In genomic region chr7:56051339-56052191, GRCh38 we compare ENCODE assay signal across 1 cellular context.
TF ChIP-seq lines count a peak whose summit lies in the region.

Gene CCT6A (plus strand): TSS chr7:56051765. CDS start chr7:56051849, 84 bp downstream.
Gene PSPH (minus strand): TSS chr7:56051444. CDS start chr7:56021212, 30,232 bp downstream.

TF ChIP-seq in HepG2, 621 proteins besides CTCF, POLR2A, EP300 and RAD21 (continued from another document and continues in another):
- TF ChIP-seq ZNF773 (CRISPR knock-in tag; IDR thresholded peaks at IDR 0.05; ENCODE audit: borderline replicate concordance) (peak; percentile 15; the same call in 1 of the 2 replicates), SUZ12 (IDR thresholded peaks at IDR 0.05; ENCODE audit: low read depth, low read length) (no peak), REL (CRISPR knock-in tag; conservative IDR thresholded peaks at IDR 0.05) (peak; percentile 73), ZNF552 (CRISPR knock-in tag; IDR thresholded peaks at IDR 0.05; ENCODE audit: borderline replicate concordance) (peak; percentile 71; the same call in 1 of the 2 replicates), DR1 (CRISPR knock-in tag; IDR thresholded peaks at IDR 0.05) (peak; percentile 95), TEAD2 (CRISPR knock-in tag; IDR thresholded peaks at IDR 0.05) (no peak), ZNF775 (CRISPR knock-in tag; IDR thresholded peaks at IDR 0.05; ENCODE audit: borderline replicate concordance) (no peak; the same call in 1 of the 2 replicates), MED1 (CRISPR knock-in tag; IDR thresholded peaks at IDR 0.05) (peak; percentile 88), ZNF782 (CRISPR knock-in tag; IDR thresholded peaks at IDR 0.05; ENCODE audit: borderline replicate concordance) (peak; percentile 85; the same call in 1 of the 2 replicates), ZNF580 (CRISPR knock-in tag; IDR thresholded peaks at IDR 0.05; ENCODE audit: borderline replicate concordance, low read depth) (peak; percentile 90), ZNF224 (CRISPR knock-in tag; IDR thresholded peaks at IDR 0.05) (no peak), NR2F1 (CRISPR knock-in tag; IDR thresholded peaks at IDR 0.05) (peak in 1 of 2 experiments; percentile 25; a peak in 1 of 4 replicates), PHF20 (CRISPR knock-in tag; IDR thresholded peaks at IDR 0.05) (peak; percentile 74), ZNF205 (CRISPR knock-in tag; IDR thresholded peaks at IDR 0.05) (no peak; the same call in 1 of the 2 replicates), ZNF766 (CRISPR knock-in tag; IDR thresholded peaks at IDR 0.05; ENCODE audit: borderline replicate concordance) (no peak), ZNF318 (CRISPR knock-in tag; IDR thresholded peaks at IDR 0.05) (no peak; the same call in 1 of the 2 replicates), SMAD1 (CRISPR knock-in tag; IDR thresholded peaks at IDR 0.05; ENCODE audit: borderline replicate concordance, low read depth) (peak; percentile 37; the same call in 1 of the 2 replicates), HMGA1 (CRISPR knock-in tag; conservative IDR thresholded peaks at IDR 0.05) (no peak), CHCHD3 (CRISPR knock-in tag; IDR thresholded peaks at IDR 0.05) (no peak), TOE1 (CRISPR knock-in tag; IDR thresholded peaks at IDR 0.05) (no peak), KMT2B (CRISPR knock-in tag; IDR thresholded peaks at IDR 0.05) (peak; percentile 72), ZNF460 (CRISPR knock-in tag; IDR thresholded peaks at IDR 0.05; ENCODE audit: borderline replicate concordance) (peak; percentile 49; the same call in 1 of the 2 replicates), NFYC (CRISPR knock-in tag; IDR thresholded peaks at IDR 0.05) (peak; percentile 98), KLF11 (CRISPR knock-in tag; IDR thresholded peaks at IDR 0.05) (0 out of 2 replicates have a peak, but pooled peaks have one; percentile 22), MAX (IDR thresholded peaks at IDR 0.05) (peak; percentile 94), ZMAT3 (CRISPR knock-in tag; conservative IDR thresholded peaks at IDR 0.05) (peak; percentile 81; the same call in 1 of the 2 replicates), ZNF451 (CRISPR knock-in tag; IDR thresholded peaks at IDR 0.05) (peak; percentile 75; the same call in 1 of the 2 replicates), MIXL1 (CRISPR knock-in tag; IDR thresholded peaks at IDR 0.05) (peak; percentile 51; the same call in 1 of the 2 replicates), TFAP4 (IDR thresholded peaks at IDR 0.05; ENCODE audit: borderline replicate concordance, low read depth) (no peak), ZNF558 (CRISPR knock-in tag; IDR thresholded peaks at IDR 0.05; ENCODE audit: borderline replicate concordance) (peak; percentile 80; the same call in 1 of the 2 replicates), EED (CRISPR knock-in tag; IDR thresholded peaks at IDR 0.05) (0 out of 2 replicates have a peak, but pooled peaks have one; percentile 18), GLI4 (CRISPR knock-in tag; IDR thresholded peaks at IDR 0.05; ENCODE audit: borderline replicate concordance) (peak; percentile 92; the same call in 1 of the 2 replicates), ZFP1 (CRISPR knock-in tag; IDR thresholded peaks at IDR 0.05) (peak; percentile 16; the same call in 1 of the 2 replicates), TAF15 (IDR thresholded peaks at IDR 0.05; ENCODE audit: low read depth, low read length, poor library complexity, severe bottlenecking) (no peak), ZNF83 (CRISPR knock-in tag; IDR thresholded peaks at IDR 0.05; ENCODE audit: borderline replicate concordance) (no peak), SNAPC2 (CRISPR knock-in tag; IDR thresholded peaks at IDR 0.05) (peak; percentile 19), REXO4 (CRISPR knock-in tag; IDR thresholded peaks at IDR 0.05; ENCODE audit: borderline replicate concordance) (no peak), REPIN1 (CRISPR knock-in tag; IDR thresholded peaks at IDR 0.05; ENCODE audit: borderline replicate concordance, low read depth) (peak; percentile 89), ZNF639 (CRISPR knock-in tag; conservative IDR thresholded peaks at IDR 0.05) (peak; percentile 97), XBP1 (CRISPR knock-in tag; IDR thresholded peaks at IDR 0.05) (0 out of 2 replicates have a peak, but pooled peaks have one; percentile 63), HNF4A (CRISPR knock-in tag; IDR thresholded peaks at IDR 0.05) (no peak), BCLAF1 (IDR thresholded peaks at IDR 0.05) (no peak), ZNF737 (CRISPR knock-in tag; IDR thresholded peaks at IDR 0.05; ENCODE audit: borderline replicate concordance) (no peak), U2AF2 (IDR thresholded peaks at IDR 0.05; ENCODE audit: low read depth, low read length) (no peak), DPF2 (CRISPR knock-in tag; IDR thresholded peaks at IDR 0.05; ENCODE audit: borderline replicate concordance, low read depth) (no peak), CBFB (CRISPR knock-in tag; IDR thresholded peaks at IDR 0.05) (peak; percentile 74), ZNF180 (CRISPR knock-in tag; IDR thresholded peaks at IDR 0.05; ENCODE audit: borderline replicate concordance, low read depth) (no peak), HNF1A (IDR thresholded peaks at IDR 0.05; ENCODE audit: low read depth) (no peak), HNF1A (CRISPR knock-in tag; IDR thresholded peaks at IDR 0.05; ENCODE audit: borderline replicate concordance) (peak; percentile 59; the same call in 1 of the 2 replicates), ZFY (CRISPR knock-in tag; IDR thresholded peaks at IDR 0.05) (peak; percentile 88), PCBP2 (optimal IDR thresholded peaks at IDR 0.05; ENCODE audit: low read depth, low read length, poor library complexity, severe bottlenecking) (no peak), NCOA2 (CRISPR knock-in tag; IDR thresholded peaks at IDR 0.05) (peak; percentile 34)
